In the genomic region with DNA sequence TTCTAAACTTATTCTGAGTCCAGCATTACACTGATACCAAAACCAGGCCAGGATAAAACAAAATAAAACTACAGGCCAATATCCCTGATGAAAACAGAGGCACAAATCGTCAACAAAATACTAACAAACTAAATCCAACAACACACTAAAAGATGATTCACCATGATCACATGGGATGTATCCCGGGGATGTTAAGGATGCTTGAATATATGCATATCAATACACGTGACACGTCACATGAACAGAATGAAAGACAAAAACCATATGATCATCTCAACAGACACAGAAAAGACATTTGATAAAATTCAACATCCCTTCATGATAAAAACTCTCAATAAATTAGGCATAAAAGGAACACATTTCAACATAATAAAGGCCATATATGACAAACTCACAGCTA, we compare ENCODE assay signal across 17 cellular contexts.
DNase-seq lines count a peak whose midpoint lies in the region; ATAC-seq lines count a peak whose summit lies in the region.
"Had no signal": no experiment of that assay in that cellular context is flagged by ENCODE, and none has a peak within 500 bp of the region (broad histone marks: within the 10 kb centered on the region; RNA-seq: fewer than 3 reads in every experiment).

No MANE protein-coding gene starts in this region.

- in situ Hi-C loops in SK-MEL-5 (cut with HindIII; ENCODE audit: low pct_unique_long_range_greater_than_20kb, low sequenced_read_pairs), result no loop called here

- ATAC-seq in activated naive CD4-positive, alpha-beta T cell treated with anti-CD3 and anti-CD28 coated beads, Interleukin-2, amount 50 U/mL, for 72 hours, result no peak
- ATAC-seq in HG02884 (IDR thresholded peaks at IDR 0.05; ENCODE audit: unreplicated experiment) (no peak), HG03442 (IDR thresholded peaks at IDR 0.05; ENCODE audit: unreplicated experiment) (no peak)
- ATAC-seq: K562 had no signal

- peak overlapping the region; percentile 37 to 39 for H3K27ac Mint-ChIP-seq in activated naive CD4-positive, alpha-beta T cell treated with anti-CD3 and anti-CD28 coated beads, Interleukin-2, amount 50 U/mL, for 72 hours
- H3K27ac Mint-ChIP-seq: H9, HFFc6 had no signal

- no peak for DNase-seq in activated naive CD4-positive, alpha-beta T cell treated with anti-CD3 and anti-CD28 coated beads, Interleukin-2, amount 50 U/mL, for 72 hours (ENCODE audit: low spot score in 2 of 2)
- DNase-seq in activated naive CD4-positive, alpha-beta T cell treated with anti-CD3 and anti-CD28 coated beads, Interleukin-2, amount 50 U/mL, for 16 hours, result no peak
- peak; percentile 52 for DNase-seq in SK-MEL-5 (ENCODE audit: low read depth, low spot score)
- DNase-seq in foreskin melanocyte, result peak; percentile 92
- no peak for DNase-seq in OCI-M1 (lab: John Stamatoyannopoulos, UW)
- DNase-seq: BE2C; CD4-positive, alpha-beta memory T cell; COR-L47; DMS153; DMS79 treated with DMSO at 0.1 percent for 48 hours; EL; GOT3; H9; HFFc6 had no signal

- peaks cover 21 to 45% of the 10 kb centered on the region in 2 donors for H3K36me3 Mint-ChIP-seq in activated naive CD4-positive, alpha-beta T cell treated with anti-CD3 and anti-CD28 coated beads, Interleukin-2, amount 50 U/mL, for 72 hours

- peaks cover 16 to 29% of the 10 kb centered on the region in 2 donors for H3K9me3 Mint-ChIP-seq in activated naive CD4-positive, alpha-beta T cell treated with anti-CD3 and anti-CD28 coated beads, Interleukin-2, amount 50 U/mL, for 72 hours
- H3K9me3 Mint-ChIP-seq: HFFc6 had no signal

Comparison
In these comparisons a context has a peak if more than half of its experiments do, and no peak if none do; other contexts are left out.
1. DNase-seq: peak in SK-MEL-5 (single experiment) and foreskin melanocyte (single experiment); none in activated naive CD4-positive, alpha-beta T cell treated with anti-CD3 and anti-CD28 coated beads, Interleukin-2, amount 50 U/mL, for 72 hours (0 of 2), activated naive CD4-positive, alpha-beta T cell treated with anti-CD3 and anti-CD28 coated beads, Interleukin-2, amount 50 U/mL, for 16 hours (single experiment) and OCI-M1 (single experiment).